ENCODE assay signal across 16 cellular contexts in genomic region chr14:68233385-68233784, GRCh38.
DNase-seq lines count a peak whose midpoint lies in the region; ATAC-seq, FAIRE-seq and TF ChIP-seq lines count a peak whose summit lies in the region.
"Had no signal": no experiment of that assay in that cellular context is flagged by ENCODE, and none has a peak within 500 bp of the region (broad histone marks: within the 10 kb centered on the region; RNA-seq: fewer than 3 reads in every experiment).

No MANE protein-coding gene starts in this region.

- H3K27ac ChIP-seq in ACC112 (ENCODE audit: low read depth, low read length) (peak overlapping the region; percentile 97), SJSA1 (peak overlapping the region; percentile 45), gastrocnemius medialis (peak overlapping the region; percentile 2 to 84 (median 70))
- H3K27ac ChIP-seq: neutrophil had no signal

- intact Hi-C loops in gastrocnemius medialis (cut with DNase I; ENCODE audit: low total_unique reads), result loop anchor here (5.0 kb wide), 1 partner anchor 91 kb away; no protein-coding TSS in a partner anchor

- H3K4me3 ChIP-seq in ACC112 (ENCODE audit: low read depth, low read length), result no peak overlapping the region
- no peak overlapping the region for H3K4me3 ChIP-seq in SJSA1
- H3K4me3 ChIP-seq in gastrocnemius medialis, result no peak overlapping the region

- TF ChIP-seq CTCF in gastrocnemius medialis (IDR thresholded peaks at IDR 0.05 in 4 of 5, conservative IDR thresholded peaks at IDR 0.05 in 1 of 5), result no peak

- no peaks in the 10 kb centered on the region for H3K27me3 ChIP-seq in ACC112 (ENCODE audit: insufficient read depth, low read length)
- H3K27me3 ChIP-seq in SJSA1 (replicated peaks), result no peaks in the 10 kb centered on the region
- H3K27me3 ChIP-seq in gastrocnemius medialis, result no peaks in the 10 kb centered on the region
- H3K27me3 ChIP-seq: neutrophil had no signal

- TF ChIP-seq POLR2A in gastrocnemius medialis (IDR thresholded peaks at IDR 0.05), result no peak

- H3K79me2 ChIP-seq in ACC112 (ENCODE audit: control insufficient read depth, insufficient read depth, low read length, unreplicated experiment), result no peaks in the 10 kb centered on the region

- DNase-seq in SJSA1 (ENCODE audit: low read depth in 1 of 2, low spot score in 2 of 2) (no peak), gastrocnemius medialis (no peak), DMS 273 treated with DMSO at 0.1 percent for 48 hours (lab: John Stamatoyannopoulos, UW) (no peak), KG1 (lab: John Stamatoyannopoulos, UW) (no peak), amniotic stem cell (lab: John Stamatoyannopoulos, UW) (no peak), hippocampal formation (lab: John Stamatoyannopoulos, UW) (no peak)
- DNase-seq: activated CD8-positive, alpha-beta T cell treated with anti-CD3 and anti-CD28 coated beads for 36 hours; amygdala; COR-L47; mesendoderm; NCI-H1930; NCI-H510A; stimulated activated CD4-positive, alpha-beta T cell treated with anti-CD3 and anti-CD28 coated beads, Interleukin-15, amount 100 ng/mL, for 24 hours had no signal

- no peak overlapping the region for H2AFZ ChIP-seq in ACC112 (ENCODE audit: low read length, unreplicated experiment)

- H3K9me3 ChIP-seq in SJSA1 (replicated peaks) (no peaks in the 10 kb centered on the region), gastrocnemius medialis (no peaks in the 10 kb centered on the region)
- H3K9me3 ChIP-seq: neutrophil had no signal

- in situ Hi-C loops in gastrocnemius medialis (cut with MboI; ENCODE audit: low sequenced_read_pairs in 4 of 4), result loop anchor here in 1 of 4 donors (25.0 kb wide), 1 partner anchor 296 kb away; no protein-coding TSS in a partner anchor

- H3K36me3 ChIP-seq in ACC112 (ENCODE audit: insufficient read depth, low read length) (no peaks in the 10 kb centered on the region), SJSA1 (no peaks in the 10 kb centered on the region), gastrocnemius medialis (no peaks in the 10 kb centered on the region)
- H3K36me3 ChIP-seq: neutrophil had no signal

- no peak for ATAC-seq in gastrocnemius medialis

- peaks cover 37% of the 10 kb centered on the region for H3K4me1 ChIP-seq in ACC112 (ENCODE audit: control insufficient read depth, insufficient read depth, low read length, unreplicated experiment)
- H3K4me1 ChIP-seq in SJSA1 (replicated peaks), result peaks cover 53% of the 10 kb centered on the region
- peaks cover 22 to 32% of the 10 kb centered on the region in 2 donors for H3K4me1 ChIP-seq in gastrocnemius medialis

- FAIRE-seq in islet of Langerhans (lab: Jason Lieb, UNC), result peak; percentile 30

Comparison
In these comparisons a context has a peak if more than half of its experiments do, and no peak if none do; other contexts are left out.
1. H3K27ac ChIP-seq: peak in every context shown above with its lines; median percentile 97 in ACC112; 70 in gastrocnemius medialis; 45 in SJSA1.